2 cellular contexts compared by ENCODE assay signal in the genomic region with DNA sequence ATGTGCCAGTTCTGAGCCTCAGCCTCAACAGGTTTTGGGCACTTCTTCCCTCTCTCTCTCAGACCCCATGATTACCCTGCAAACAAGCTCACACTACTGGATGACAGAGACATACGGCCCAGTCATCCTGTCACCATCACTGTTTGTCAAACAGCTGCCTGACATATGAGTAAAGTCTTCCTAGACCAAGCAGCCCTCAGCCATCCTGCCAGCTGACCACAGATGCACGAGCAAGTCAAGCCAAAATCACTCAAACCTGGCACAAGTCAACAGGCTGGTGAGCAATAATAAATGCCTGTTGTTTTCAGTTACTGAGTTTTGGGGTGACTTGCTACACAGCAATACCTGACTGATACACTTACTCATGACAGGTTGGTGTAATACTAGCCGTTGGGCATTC.
TF ChIP-seq lines count a peak whose summit lies in the region.

No MANE protein-coding gene starts in this region.

TF ChIP-seq in SK-N-SH, 30 proteins besides CTCF, POLR2A, EP300 and RAD21 (continued from another document):
- TF ChIP-seq RFX5 (IDR thresholded peaks at IDR 0.05; ENCODE audit: low read length) (no peak), FOXM1 (IDR thresholded peaks at IDR 0.05; ENCODE audit: low read depth) (no peak), ELF1 (IDR thresholded peaks at IDR 0.05) (no peak), JUND (IDR thresholded peaks at IDR 0.05) (no peak), RCOR1 (IDR thresholded peaks at IDR 0.05; ENCODE audit: low read length) (no peak)

TF ChIP-seq in SK-N-SH treated with all-trans-retinoic acid at 6 μM for 48 hours, 23 proteins besides CTCF, POLR2A, EP300 and RAD21:
- TF ChIP-seq, protein P1, sequence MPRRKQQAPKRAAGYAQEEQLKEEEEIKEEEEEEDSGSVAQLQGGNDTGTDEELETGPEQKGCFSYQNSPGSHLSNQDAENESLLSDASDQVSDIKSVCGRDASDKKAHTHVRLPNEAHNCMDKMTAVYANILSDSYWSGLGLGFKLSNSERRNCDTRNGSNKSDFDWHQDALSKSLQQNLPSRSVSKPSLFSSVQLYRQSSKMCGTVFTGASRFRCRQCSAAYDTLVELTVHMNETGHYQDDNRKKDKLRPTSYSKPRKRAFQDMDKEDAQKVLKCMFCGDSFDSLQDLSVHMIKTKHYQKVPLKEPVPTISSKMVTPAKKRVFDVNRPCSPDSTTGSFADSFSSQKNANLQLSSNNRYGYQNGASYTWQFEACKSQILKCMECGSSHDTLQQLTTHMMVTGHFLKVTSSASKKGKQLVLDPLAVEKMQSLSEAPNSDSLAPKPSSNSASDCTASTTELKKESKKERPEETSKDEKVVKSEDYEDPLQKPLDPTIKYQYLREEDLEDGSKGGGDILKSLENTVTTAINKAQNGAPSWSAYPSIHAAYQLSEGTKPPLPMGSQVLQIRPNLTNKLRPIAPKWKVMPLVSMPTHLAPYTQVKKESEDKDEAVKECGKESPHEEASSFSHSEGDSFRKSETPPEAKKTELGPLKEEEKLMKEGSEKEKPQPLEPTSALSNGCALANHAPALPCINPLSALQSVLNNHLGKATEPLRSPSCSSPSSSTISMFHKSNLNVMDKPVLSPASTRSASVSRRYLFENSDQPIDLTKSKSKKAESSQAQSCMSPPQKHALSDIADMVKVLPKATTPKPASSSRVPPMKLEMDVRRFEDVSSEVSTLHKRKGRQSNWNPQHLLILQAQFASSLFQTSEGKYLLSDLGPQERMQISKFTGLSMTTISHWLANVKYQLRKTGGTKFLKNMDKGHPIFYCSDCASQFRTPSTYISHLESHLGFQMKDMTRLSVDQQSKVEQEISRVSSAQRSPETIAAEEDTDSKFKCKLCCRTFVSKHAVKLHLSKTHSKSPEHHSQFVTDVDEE (CRISPR knock-in tag; IDR thresholded peaks at IDR 0.05): no peak
- TF ChIP-seq ZC3H10 (CRISPR knock-in tag; IDR thresholded peaks at IDR 0.05) (no peak), ZNF565 (CRISPR knock-in tag; conservative IDR thresholded peaks at IDR 0.05; ENCODE audit: low read depth) (no peak), CSDC2 (CRISPR knock-in tag; IDR thresholded peaks at IDR 0.05) (no peak), ZNF70 (CRISPR knock-in tag; IDR thresholded peaks at IDR 0.05) (no peak), ARNTL (CRISPR knock-in tag; IDR thresholded peaks at IDR 0.05; ENCODE audit: borderline replicate concordance, low read depth) (no peak), ESRRG (CRISPR knock-in tag; IDR thresholded peaks at IDR 0.05) (no peak), ISL1 (CRISPR knock-in tag; IDR thresholded peaks at IDR 0.05) (no peak), ZNF8 (CRISPR knock-in tag; IDR thresholded peaks at IDR 0.05) (no peak), ZFP3 (CRISPR knock-in tag; IDR thresholded peaks at IDR 0.05) (no peak), RARB (CRISPR knock-in tag; IDR thresholded peaks at IDR 0.05) (no peak)
- TF ChIP-seq, protein P2, sequence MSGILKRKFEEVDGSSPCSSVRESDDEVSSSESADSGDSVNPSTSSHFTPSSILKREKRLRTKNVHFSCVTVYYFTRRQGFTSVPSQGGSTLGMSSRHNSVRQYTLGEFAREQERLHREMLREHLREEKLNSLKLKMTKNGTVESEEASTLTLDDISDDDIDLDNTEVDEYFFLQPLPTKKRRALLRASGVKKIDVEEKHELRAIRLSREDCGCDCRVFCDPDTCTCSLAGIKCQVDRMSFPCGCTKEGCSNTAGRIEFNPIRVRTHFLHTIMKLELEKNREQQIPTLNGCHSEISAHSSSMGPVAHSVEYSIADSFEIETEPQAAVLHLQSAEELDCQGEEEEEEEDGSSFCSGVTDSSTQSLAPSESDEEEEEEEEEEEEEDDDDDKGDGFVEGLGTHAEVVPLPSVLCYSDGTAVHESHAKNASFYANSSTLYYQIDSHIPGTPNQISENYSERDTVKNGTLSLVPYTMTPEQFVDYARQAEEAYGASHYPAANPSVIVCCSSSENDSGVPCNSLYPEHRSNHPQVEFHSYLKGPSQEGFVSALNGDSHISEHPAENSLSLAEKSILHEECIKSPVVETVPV (CRISPR knock-in tag; IDR thresholded peaks at IDR 0.05): no peak
- TF ChIP-seq, protein P3, sequence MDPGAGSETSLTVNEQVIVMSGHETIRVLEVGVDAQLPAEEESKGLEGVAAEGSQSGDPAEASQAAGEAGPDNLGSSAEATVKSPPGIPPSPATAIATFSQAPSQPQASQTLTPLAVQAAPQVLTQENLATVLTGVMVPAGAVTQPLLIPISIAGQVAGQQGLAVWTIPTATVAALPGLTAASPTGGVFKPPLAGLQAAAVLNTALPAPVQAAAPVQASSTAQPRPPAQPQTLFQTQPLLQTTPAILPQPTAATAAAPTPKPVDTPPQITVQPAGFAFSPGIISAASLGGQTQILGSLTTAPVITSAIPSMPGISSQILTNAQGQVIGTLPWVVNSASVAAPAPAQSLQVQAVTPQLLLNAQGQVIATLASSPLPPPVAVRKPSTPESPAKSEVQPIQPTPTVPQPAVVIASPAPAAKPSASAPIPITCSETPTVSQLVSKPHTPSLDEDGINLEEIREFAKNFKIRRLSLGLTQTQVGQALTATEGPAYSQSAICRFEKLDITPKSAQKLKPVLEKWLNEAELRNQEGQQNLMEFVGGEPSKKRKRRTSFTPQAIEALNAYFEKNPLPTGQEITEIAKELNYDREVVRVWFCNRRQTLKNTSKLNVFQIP (CRISPR knock-in tag; IDR thresholded peaks at IDR 0.05; ENCODE audit: borderline replicate concordance, low read depth): no peak
- TF ChIP-seq, protein P4, sequence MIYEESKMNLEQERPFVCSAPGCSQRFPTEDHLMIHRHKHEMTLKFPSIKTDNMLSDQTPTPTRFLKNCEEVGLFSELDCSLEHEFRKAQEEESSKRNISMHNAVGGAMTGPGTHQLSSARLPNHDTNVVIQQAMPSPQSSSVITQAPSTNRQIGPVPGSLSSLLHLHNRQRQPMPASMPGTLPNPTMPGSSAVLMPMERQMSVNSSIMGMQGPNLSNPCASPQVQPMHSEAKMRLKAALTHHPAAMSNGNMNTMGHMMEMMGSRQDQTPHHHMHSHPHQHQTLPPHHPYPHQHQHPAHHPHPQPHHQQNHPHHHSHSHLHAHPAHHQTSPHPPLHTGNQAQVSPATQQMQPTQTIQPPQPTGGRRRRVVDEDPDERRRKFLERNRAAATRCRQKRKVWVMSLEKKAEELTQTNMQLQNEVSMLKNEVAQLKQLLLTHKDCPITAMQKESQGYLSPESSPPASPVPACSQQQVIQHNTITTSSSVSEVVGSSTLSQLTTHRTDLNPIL (CRISPR knock-in tag; IDR thresholded peaks at IDR 0.05; ENCODE audit: low read depth): no peak
